Comparison of ENCODE assay signal across 21 cellular contexts in the genomic region with DNA sequence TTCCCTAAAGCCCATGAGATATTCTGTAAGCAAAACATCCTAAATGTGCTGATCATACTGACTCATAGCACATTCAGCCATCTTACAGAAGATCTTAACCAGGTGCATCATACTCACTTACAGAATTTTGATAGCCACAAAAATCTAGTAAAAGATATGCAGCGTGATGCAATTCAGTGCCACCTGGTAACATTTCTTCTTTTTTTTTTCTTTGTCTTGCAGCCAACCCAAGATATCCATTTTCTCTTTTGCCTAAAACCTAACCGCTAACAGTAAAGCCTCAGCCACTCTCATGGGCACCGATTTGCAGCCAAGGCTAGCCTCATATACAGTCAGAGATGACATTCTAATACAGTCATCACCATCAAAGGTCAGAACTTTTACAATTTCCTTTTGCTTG.
DNase-seq lines count a peak whose midpoint lies in the region; ATAC-seq, FAIRE-seq and TF ChIP-seq lines count a peak whose summit lies in the region.
"Had no signal": no experiment of that assay in that cellular context is flagged by ENCODE, and none has a peak within 500 bp of the region (broad histone marks: within the 10 kb centered on the region; RNA-seq: fewer than 3 reads in every experiment).

No MANE protein-coding gene starts in this region.

- H2AFZ ChIP-seq in ACC112 (ENCODE audit: low read length, unreplicated experiment) (peak overlapping the region; percentile 17), astrocyte (ENCODE audit: low read depth, low read length) (no peak overlapping the region)

- peaks cover 14% of the 10 kb centered on the region for H3K4me1 Mint-ChIP-seq in astrocyte (ENCODE audit: low read depth, unreplicated experiment)
- no peaks in the 10 kb centered on the region for H3K4me1 Mint-ChIP-seq in CD8-positive, alpha-beta memory T cell
- H3K4me1 Mint-ChIP-seq in CD4-positive, alpha-beta memory T cell: peaks cover 0 to 4% (median 3%) of the 10 kb centered on the region in 4 donors
- H3K4me1 Mint-ChIP-seq: activated CD4-positive, alpha-beta T cell treated with anti-CD3 and anti-CD28 coated beads, Interleukin-2, amount 10 ng/mL, durations not matched to agents 24 days and 14 days had no signal

- H3K4me1 ChIP-seq in ACC112 (ENCODE audit: control insufficient read depth, insufficient read depth, low read length, unreplicated experiment) (peaks cover 14% of the 10 kb centered on the region), astrocyte (ENCODE audit: insufficient read depth, low read length) (peaks cover 4% of the 10 kb centered on the region), foreskin keratinocyte (no peaks in the 10 kb centered on the region)
- H3K4me1 ChIP-seq in CD8-positive, alpha-beta memory T cell (ENCODE audit: insufficient read depth, low read length): no peaks in the 10 kb centered on the region
- no peaks in the 10 kb centered on the region for H3K4me1 ChIP-seq in CD4-positive, alpha-beta memory T cell (ENCODE audit: insufficient read depth, low read length)

- H3K9ac ChIP-seq in astrocyte (ENCODE audit: low read length): no peak overlapping the region
- H3K9ac ChIP-seq: KMS-11 had no signal

- H4K20me1 ChIP-seq in astrocyte (ENCODE audit: insufficient read depth, low read length): no peaks in the 10 kb centered on the region

- H3K9me3 ChIP-seq in astrocyte (ENCODE audit: insufficient read depth, low read depth, low read length): no peaks in the 10 kb centered on the region
- H3K9me3 ChIP-seq in CD8-positive, alpha-beta memory T cell (ENCODE audit: low read length): no peaks in the 10 kb centered on the region
- H3K9me3 ChIP-seq in CD4-positive, alpha-beta memory T cell (ENCODE audit: control insufficient read depth in 1 of 2, low read length in 2 of 2): no peaks in the 10 kb centered on the region

- H3K27ac Mint-ChIP-seq in astrocyte (ENCODE audit: unreplicated experiment): peak overlapping the region; percentile 10
- H3K27ac Mint-ChIP-seq in CD8-positive, alpha-beta memory T cell: no peak overlapping the region
- H3K27ac Mint-ChIP-seq in CD4-positive, alpha-beta memory T cell: no peak overlapping the region
- H3K27ac Mint-ChIP-seq: activated CD4-positive, alpha-beta T cell treated with anti-CD3 and anti-CD28 coated beads, Interleukin-2, amount 10 ng/mL, durations not matched to agents 24 days and 14 days; activated T-helper 2 cell treated with anti-CD3 and anti-CD28 coated beads, Interferon-gamma antibody, Interleukin-2, Interleukin-4, amounts not matched to agents 10 μg/mL and 5 μg/mL and 100 μg/mL, durations not matched to agents 14 hours and 24 hours and 36 hours had no signal

- H3K79me2 ChIP-seq in ACC112 (ENCODE audit: control insufficient read depth, insufficient read depth, low read length, unreplicated experiment) (no peaks in the 10 kb centered on the region), astrocyte (ENCODE audit: insufficient read depth, low read length) (no peaks in the 10 kb centered on the region)

- no peaks in the 10 kb centered on the region for H3K9me3 Mint-ChIP-seq in astrocyte (ENCODE audit: unreplicated experiment)
- no peaks in the 10 kb centered on the region for H3K9me3 Mint-ChIP-seq in CD8-positive, alpha-beta memory T cell
- peaks cover 0 to 4% (median 0%) of the 10 kb centered on the region in 8 donors for H3K9me3 Mint-ChIP-seq in CD4-positive, alpha-beta memory T cell
- H3K9me3 Mint-ChIP-seq: activated CD4-positive, alpha-beta T cell treated with anti-CD3 and anti-CD28 coated beads, Interleukin-2, amount 10 ng/mL, durations not matched to agents 24 days and 14 days; activated T-helper 2 cell treated with anti-CD3 and anti-CD28 coated beads, Interferon-gamma antibody, Interleukin-2, Interleukin-4, amounts not matched to agents 10 μg/mL and 5 μg/mL and 100 μg/mL, durations not matched to agents 14 hours and 24 hours and 36 hours had no signal

- POLR2A ChIA-PET in CD8-positive, alpha-beta memory T cell (lab: Charles Lee): no interaction called here
- POLR2A ChIA-PET in CD4-positive, alpha-beta memory T cell (lab: Charles Lee; ENCODE audit: partially characterized antibody): no interaction called here

- H3K27me3 ChIP-seq in ACC112 (ENCODE audit: insufficient read depth, low read length) (no peaks in the 10 kb centered on the region), astrocyte (ENCODE audit: insufficient read depth, low read length) (peaks cover 2% of the 10 kb centered on the region), foreskin keratinocyte (no peaks in the 10 kb centered on the region)
- no peaks in the 10 kb centered on the region for H3K27me3 ChIP-seq in CD8-positive, alpha-beta memory T cell (ENCODE audit: insufficient read depth, low read length, poor library complexity, severe bottlenecking)
- no peaks in the 10 kb centered on the region for H3K27me3 ChIP-seq in CD4-positive, alpha-beta memory T cell (ENCODE audit: insufficient read depth, low read length)

- TF ChIP-seq CTCF in astrocyte (IDR thresholded peaks at IDR 0.05; ENCODE audit: insufficient read depth, low read depth, low read length) (no peak), foreskin keratinocyte (conservative IDR thresholded peaks at IDR 0.05) (no peak)

- CTCF ChIA-PET in CD8-positive, alpha-beta memory T cell (lab: Charles Lee): no interaction called here
- CTCF ChIA-PET in CD4-positive, alpha-beta memory T cell (lab: Charles Lee; ENCODE audit: partially characterized antibody): no interaction called here

- DNase-seq in HT1080 (ENCODE audit: low read depth) (peak; percentile 89), astrocyte (ENCODE audit: low read depth) (peak; percentile 50), foreskin keratinocyte (peak; percentile 60 to 79), MV-4-11 (lab: John Stamatoyannopoulos, UW) (no peak)
- DNase-seq in activated CD4-positive, alpha-beta T cell treated with anti-CD3 and anti-CD28 coated beads for 48 hours: no peak
- DNase-seq in CD8-positive, alpha-beta memory T cell: no peak
- no peak for DNase-seq in CD4-positive, alpha-beta memory T cell
- DNase-seq: activated CD4-positive, alpha-beta T cell treated with anti-CD3 and anti-CD28 coated beads, Interleukin-2, amount 10 ng/mL, durations not matched to agents 24 days and 14 days; DMS53; NCI-H1105; NCI-H526; nucleus accumbens; stimulated activated CD8-positive, alpha-beta memory T cell treated with anti-CD3 and anti-CD28 coated beads, Interleukin-4, amount 100 ng/mL, for 48 hours; substantia nigra; SW 1271 had no signal

- no peaks in the 10 kb centered on the region for H3K36me3 Mint-ChIP-seq in astrocyte (ENCODE audit: low read depth, unreplicated experiment)
- H3K36me3 Mint-ChIP-seq in CD8-positive, alpha-beta memory T cell: no peaks in the 10 kb centered on the region
- no peaks in the 10 kb centered on the region for H3K36me3 Mint-ChIP-seq in CD4-positive, alpha-beta memory T cell

- no peak overlapping the region for H3K4me3 ChIP-seq in ACC112 (ENCODE audit: low read depth, low read length)
- no peak overlapping the region for H3K4me3 ChIP-seq in astrocyte (ENCODE audit: insufficient read depth, low read depth, low read length)
- no peak overlapping the region for H3K4me3 ChIP-seq in CD8-positive, alpha-beta memory T cell (ENCODE audit: low read length)
- no peak overlapping the region for H3K4me3 ChIP-seq in CD4-positive, alpha-beta memory T cell (ENCODE audit: low read length in 2 of 2)
- H3K4me3 ChIP-seq: lung had no signal

- intact Hi-C loops in CD4-positive, alpha-beta memory T cell (cut with micrococcal nuclease): no loop called here

- H3K36me3 ChIP-seq in ACC112 (ENCODE audit: insufficient read depth, low read length): no peaks in the 10 kb centered on the region
- H3K36me3 ChIP-seq in astrocyte (ENCODE audit: insufficient read depth, low read length): no peaks in the 10 kb centered on the region
- H3K36me3 ChIP-seq in CD8-positive, alpha-beta memory T cell (ENCODE audit: insufficient read depth, low read length): no peaks in the 10 kb centered on the region
- no peaks in the 10 kb centered on the region for H3K36me3 ChIP-seq in CD4-positive, alpha-beta memory T cell (ENCODE audit: insufficient read depth, low read length)

- ATAC-seq in foreskin keratinocyte: peak; percentile 88
- ATAC-seq: esophagus mucosa, Right ventricle myocardium inferior had no signal

- FAIRE-seq in astrocyte (lab: Jason Lieb, UNC): no peak

- no peaks in the 10 kb centered on the region for H3K27me3 Mint-ChIP-seq in astrocyte (ENCODE audit: low read depth, unreplicated experiment)
- no peaks in the 10 kb centered on the region for H3K27me3 Mint-ChIP-seq in CD8-positive, alpha-beta memory T cell
- no peaks in the 10 kb centered on the region for H3K27me3 Mint-ChIP-seq in CD4-positive, alpha-beta memory T cell
- H3K27me3 Mint-ChIP-seq: activated CD4-positive, alpha-beta T cell treated with anti-CD3 and anti-CD28 coated beads, Interleukin-2, amount 10 ng/mL, durations not matched to agents 24 days and 14 days had no signal

- no peak overlapping the region for H3K4me3 Mint-ChIP-seq in astrocyte (ENCODE audit: unreplicated experiment)
- H3K4me3 Mint-ChIP-seq in CD8-positive, alpha-beta memory T cell: no peak overlapping the region
- H3K4me3 Mint-ChIP-seq in CD4-positive, alpha-beta memory T cell: no peak overlapping the region
- H3K4me3 Mint-ChIP-seq: activated CD4-positive, alpha-beta T cell treated with anti-CD3 and anti-CD28 coated beads, Interleukin-2, amount 10 ng/mL, durations not matched to agents 24 days and 14 days had no signal

- H3K27ac ChIP-seq in ACC112 (ENCODE audit: low read depth, low read length): no peak overlapping the region
- no peak overlapping the region for H3K27ac ChIP-seq in astrocyte (ENCODE audit: low read depth, low read length)
- H3K27ac ChIP-seq in foreskin keratinocyte: no peak overlapping the region
- no peak overlapping the region for H3K27ac ChIP-seq in CD8-positive, alpha-beta memory T cell (ENCODE audit: low read depth, low read length)
- no peak overlapping the region for H3K27ac ChIP-seq in CD4-positive, alpha-beta memory T cell (ENCODE audit: low read depth, low read length)
- H3K27ac ChIP-seq: KMS-11 had no signal

- H3K4me2 ChIP-seq in astrocyte (ENCODE audit: low read length): peak overlapping the region; percentile 47
- H3K4me2 ChIP-seq: KMS-11 had no signal

Comparison
In these comparisons a context has a peak if more than half of its experiments do, and no peak if none do; other contexts are left out.
1. DNase-seq: peak in HT1080 (single experiment), astrocyte (single experiment) and foreskin keratinocyte (2 of 2); none in activated CD4-positive, alpha-beta T cell treated with anti-CD3 and anti-CD28 coated beads for 48 hours (single experiment), CD8-positive, alpha-beta memory T cell (0 of 5), CD4-positive, alpha-beta memory T cell (0 of 5) and MV-4-11 (single experiment).